16 cellular contexts compared by ENCODE assay signal in the genomic region with DNA sequence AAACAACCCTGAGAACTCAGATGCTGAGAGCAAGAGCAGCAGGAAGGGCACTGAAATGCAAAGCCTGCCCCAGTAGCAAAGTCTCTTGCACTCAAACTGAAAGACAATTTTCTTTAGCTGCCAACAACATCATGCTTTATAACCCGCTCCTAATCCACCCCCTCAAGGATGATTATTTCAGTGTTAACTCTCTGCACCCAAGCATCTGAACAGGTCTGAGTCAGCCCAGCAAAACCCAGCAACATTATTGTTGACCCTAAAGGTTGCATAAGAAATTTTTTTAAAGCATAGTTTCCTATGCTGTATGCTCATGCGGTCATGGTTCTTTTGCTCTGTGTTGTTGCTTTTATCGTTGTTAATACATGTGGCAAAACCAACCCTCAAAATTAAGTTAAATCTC.
A peak's percentile ranks its signal among the peaks of the same experiment; 100 is the strongest.
DNase-seq lines count a peak whose midpoint lies in the region; ATAC-seq and TF ChIP-seq lines count a peak whose summit lies in the region.
"Had no signal": no experiment of that assay in that cellular context is flagged by ENCODE, and none has a peak within 500 bp of the region (broad histone marks: within the 10 kb centered on the region; RNA-seq: fewer than 3 reads in every experiment).

No MANE protein-coding gene starts in this region.

- H3K9me3 ChIP-seq in SK-N-MC (ENCODE audit: low read depth, low read length) (no peaks in the 10 kb centered on the region), fibroblast of lung (ENCODE audit: control insufficient read depth, insufficient read depth, low read depth, low read length) (no peaks in the 10 kb centered on the region), neural progenitor cell (ENCODE audit: low read depth) (no peaks in the 10 kb centered on the region), SJCRH30 (replicated peaks) (peaks cover 10% of the 10 kb centered on the region; the same call in 1 of the 2 replicates)
- H3K9me3 ChIP-seq: adrenal gland, thoracic aorta had no signal

- peaks cover 32% of the 10 kb centered on the region for H3K4me1 Mint-ChIP-seq in neural progenitor cell
- no peaks in the 10 kb centered on the region for H3K4me1 Mint-ChIP-seq in activated CD4-positive, alpha-beta T cell treated with anti-CD3 and anti-CD28 coated beads, Interleukin-2, amount 10 ng/mL, durations not matched to agents 7 days and 5 days

- peaks cover 14% of the 10 kb centered on the region for H3K4me1 ChIP-seq in fibroblast of lung (ENCODE audit: control insufficient read depth, extremely low read depth, insufficient read depth, low read length)
- H3K4me1 ChIP-seq in neural progenitor cell, result no peaks in the 10 kb centered on the region
- peaks cover 37% of the 10 kb centered on the region for H3K4me1 ChIP-seq in SJCRH30
- H3K4me1 ChIP-seq: adrenal gland had no signal

- no peaks in the 10 kb centered on the region for H3K36me3 Mint-ChIP-seq in neural progenitor cell
- H3K36me3 Mint-ChIP-seq in activated CD4-positive, alpha-beta T cell treated with anti-CD3 and anti-CD28 coated beads, Interleukin-2, amount 10 ng/mL, durations not matched to agents 7 days and 5 days (ENCODE audit: low read depth), result no peaks in the 10 kb centered on the region

- H3K36me3 ChIP-seq in SK-N-MC (ENCODE audit: insufficient read depth, low read length), result no peaks in the 10 kb centered on the region
- H3K36me3 ChIP-seq in fibroblast of lung (ENCODE audit: control insufficient read depth, insufficient read depth, low read length), result no peaks in the 10 kb centered on the region
- H3K36me3 ChIP-seq in neural progenitor cell, result no peaks in the 10 kb centered on the region
- H3K36me3 ChIP-seq in SJCRH30, result no peaks in the 10 kb centered on the region
- H3K36me3 ChIP-seq: adrenal gland, thoracic aorta had no signal

- H3K27ac Mint-ChIP-seq in neural progenitor cell, result peak overlapping the region; percentile 84
- H3K27ac Mint-ChIP-seq in activated CD4-positive, alpha-beta T cell treated with anti-CD3 and anti-CD28 coated beads, Interleukin-2, amount 10 ng/mL, durations not matched to agents 7 days and 5 days, result no peak overlapping the region
- H3K27ac Mint-ChIP-seq: endodermal cell had no signal

- H4K20me1 ChIP-seq in fibroblast of lung (ENCODE audit: control insufficient read depth, extremely low read depth, insufficient read depth, low read length) (no peaks in the 10 kb centered on the region), neural progenitor cell (ENCODE audit: low read depth) (no peaks in the 10 kb centered on the region)

- H2AFZ ChIP-seq in fibroblast of lung (ENCODE audit: low read length), result no peak overlapping the region
- H2AFZ ChIP-seq in neural progenitor cell (replicated peaks), result peak overlapping the region; percentile 18

- H3K9me3 Mint-ChIP-seq in neural progenitor cell, result peaks cover 17% of the 10 kb centered on the region
- H3K9me3 Mint-ChIP-seq in activated CD4-positive, alpha-beta T cell treated with anti-CD3 and anti-CD28 coated beads, Interleukin-2, amount 10 ng/mL, durations not matched to agents 7 days and 5 days, result no peaks in the 10 kb centered on the region
- H3K9me3 Mint-ChIP-seq: endodermal cell had no signal

- no peak overlapping the region for H3K4me3 Mint-ChIP-seq in neural progenitor cell
- H3K4me3 Mint-ChIP-seq in activated CD4-positive, alpha-beta T cell treated with anti-CD3 and anti-CD28 coated beads, Interleukin-2, amount 10 ng/mL, durations not matched to agents 7 days and 5 days, result no peak overlapping the region
- H3K4me3 Mint-ChIP-seq: activated T-cell treated with anti-CD3 and anti-CD28 coated beads, Interleukin-2, amount 50 U/mL, for 4 hours; endodermal cell had no signal

- H3F3A ChIP-seq in neural progenitor cell (ENCODE audit: low read depth), result no peaks in the 10 kb centered on the region

- no peak overlapping the region for H3K9ac ChIP-seq in SK-N-MC (ENCODE audit: insufficient read length)
- no peak overlapping the region for H3K9ac ChIP-seq in fibroblast of lung (ENCODE audit: insufficient read depth, low read length)
- H3K9ac ChIP-seq in neural progenitor cell, result no peak overlapping the region

- ATAC-seq in GM18517 (IDR thresholded peaks at IDR 0.05; ENCODE audit: unreplicated experiment), result no peak
- no peak for ATAC-seq in GM21529 (IDR thresholded peaks at IDR 0.05; ENCODE audit: unreplicated experiment)
- ATAC-seq: activated T-cell treated with anti-CD3 and anti-CD28 coated beads, Interleukin-2, amount 50 U/mL, for 4 hours had no signal

- CTCF ChIA-PET in activated CD4-positive, alpha-beta T cell treated with anti-CD3 and anti-CD28 coated beads, Interleukin-2, amount 10 ng/mL, durations not matched to agents 7 days and 5 days (lab: Charles Lee), result no interaction called here

- DNase-seq in AG10803 (ENCODE audit: low read depth) (peak; percentile 30), SK-N-MC (ENCODE audit: low read depth, low spot score) (no peak), fibroblast of lung (ENCODE audit: low read depth in 2 of 2) (peak; percentile 85 to 96), neural progenitor cell (ENCODE audit: low spot score) (no peak), SJCRH30 (no peak)
- no peak for DNase-seq in activated CD4-positive, alpha-beta T cell treated with anti-CD3 and anti-CD28 coated beads, Interleukin-2, amount 10 ng/mL, durations not matched to agents 7 days and 5 days
- DNase-seq: activated CD4-positive, alpha-beta T cell treated with anti-CD3 and anti-CD28 coated beads for 4 hours; activated T-cell treated with anti-CD3 and anti-CD28 coated beads, Interleukin-2, amount 50 U/mL, for 4 hours; adrenal gland; AML-193; endodermal cell; NCI-H1105 treated with DMSO at 0.1 percent for 48 hours; NCI-H446 treated with DMSO at 0.1 percent for 48 hours had no signal

- H3K79me2 ChIP-seq in fibroblast of lung (ENCODE audit: control insufficient read depth, insufficient read depth, low read length), result no peaks in the 10 kb centered on the region
- H3K79me2 ChIP-seq in neural progenitor cell (ENCODE audit: low read depth), result no peaks in the 10 kb centered on the region

- H3K27me3 ChIP-seq in fibroblast of lung (ENCODE audit: control insufficient read depth, insufficient read depth, low read length) (no peaks in the 10 kb centered on the region), neural progenitor cell (no peaks in the 10 kb centered on the region), SJCRH30 (no peaks in the 10 kb centered on the region)
- H3K27me3 ChIP-seq: adrenal gland had no signal

- POLR2A ChIA-PET in activated CD4-positive, alpha-beta T cell treated with anti-CD3 and anti-CD28 coated beads, Interleukin-2, amount 10 ng/mL, durations not matched to agents 7 days and 5 days (lab: Charles Lee), result no interaction called here

- peak overlapping the region; percentile 36; the same call in 1 of the 2 replicates for H3K27ac ChIP-seq in SK-N-MC
- H3K27ac ChIP-seq in fibroblast of lung (ENCODE audit: insufficient read depth, low read length), result peak overlapping the region; percentile 11
- no peak overlapping the region for H3K27ac ChIP-seq in neural progenitor cell
- H3K27ac ChIP-seq in SJCRH30, result no peak overlapping the region
- H3K27ac ChIP-seq: adrenal gland, thoracic aorta had no signal

- no peak overlapping the region for H3K4me3 ChIP-seq in AG10803 (ENCODE audit: low read length)
- peak overlapping the region; percentile 9; the same call in 1 of the 2 replicates for H3K4me3 ChIP-seq in SK-N-MC
- H3K4me3 ChIP-seq in fibroblast of lung (replicated peaks in 1 of 4; ENCODE audit: control extremely low read depth in 1 of 4, insufficient read depth in 1 of 4, low read depth in 3 of 4, low read length in 4 of 4), result no peak overlapping the region
- no peak overlapping the region for H3K4me3 ChIP-seq in neural progenitor cell
- H3K4me3 ChIP-seq in SJCRH30, result no peak overlapping the region
- H3K4me3 ChIP-seq: adrenal gland, thoracic aorta had no signal

- H3K4me2 ChIP-seq in fibroblast of lung (ENCODE audit: extremely low read depth, insufficient read depth, low read length), result peak overlapping the region; percentile 18
- no peak overlapping the region for H3K4me2 ChIP-seq in neural progenitor cell

- no peak for TF ChIP-seq CTCF in AG10803 (conservative IDR thresholded peaks at IDR 0.05; ENCODE audit: low read length)
- no peak for TF ChIP-seq CTCF in fibroblast of lung (conservative IDR thresholded peaks at IDR 0.05 in 1 of 2, IDR thresholded peaks at IDR 0.05 in 1 of 2; ENCODE audit: low read depth in 1 of 2, low read length in 2 of 2)
- no peak for TF ChIP-seq CTCF in neural progenitor cell (IDR thresholded peaks at IDR 0.05)

- no peaks in the 10 kb centered on the region for H3K27me3 Mint-ChIP-seq in neural progenitor cell (ENCODE audit: insufficient read depth, low read depth)
- no peaks in the 10 kb centered on the region for H3K27me3 Mint-ChIP-seq in activated CD4-positive, alpha-beta T cell treated with anti-CD3 and anti-CD28 coated beads, Interleukin-2, amount 10 ng/mL, durations not matched to agents 7 days and 5 days

Comparison
In these comparisons a context has a peak if more than half of its experiments do, and no peak if none do; other contexts are left out.
1. DNase-seq: peak in AG10803 (single experiment) and fibroblast of lung (2 of 2); none in SK-N-MC (single experiment), neural progenitor cell (single experiment), activated CD4-positive, alpha-beta T cell treated with anti-CD3 and anti-CD28 coated beads, Interleukin-2, amount 10 ng/mL, durations not matched to agents 7 days and 5 days (single experiment) and SJCRH30 (0 of 2).
2. H3K27ac ChIP-seq: peak in SK-N-MC (single experiment) and fibroblast of lung (single experiment); none in neural progenitor cell (single experiment) and SJCRH30 (single experiment).